In the genomic region with DNA sequence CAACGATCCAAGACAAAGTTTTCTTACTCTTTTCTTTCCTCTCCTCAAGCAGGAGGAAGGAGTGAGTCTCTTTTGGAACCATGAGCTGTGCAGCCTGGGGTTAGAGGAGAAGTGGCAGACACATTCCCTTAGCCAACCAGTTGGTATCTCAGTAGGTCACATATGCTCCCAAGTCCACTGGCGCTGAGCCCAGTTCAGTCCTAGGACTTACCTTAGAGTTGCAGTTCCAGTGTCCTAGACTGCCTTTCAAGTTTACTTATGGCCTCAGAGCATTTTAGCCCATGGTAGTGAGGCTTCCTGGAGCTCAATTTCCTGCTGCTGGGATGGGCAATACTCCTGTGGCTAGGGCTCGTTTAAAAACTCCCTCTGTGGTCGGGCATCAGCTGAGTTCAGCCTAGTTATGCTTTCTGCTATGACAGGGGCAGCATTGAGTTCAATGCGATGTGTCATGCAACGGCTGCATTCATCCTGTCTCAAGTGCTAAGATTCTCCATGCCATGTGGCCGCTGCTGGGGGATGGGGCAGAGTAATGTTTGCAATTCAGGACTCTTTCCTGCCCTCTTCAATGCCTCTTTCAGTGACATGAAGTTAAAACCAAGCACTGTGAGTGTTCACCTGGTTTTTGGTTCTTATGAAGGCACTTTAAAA, we compare ENCODE assay signal across 16 cellular contexts.
A peak's percentile ranks its signal among the peaks of the same experiment; 100 is the strongest.
DNase-seq lines count a peak whose midpoint lies in the region; FAIRE-seq and TF ChIP-seq lines count a peak whose summit lies in the region.
"Had no signal": no experiment of that assay in that cellular context is flagged by ENCODE, and none has a peak within 500 bp of the region (broad histone marks: within the 10 kb centered on the region; RNA-seq: fewer than 3 reads in every experiment).

No MANE protein-coding gene starts in this region.

- H2AK5ac ChIP-seq in mesenchymal stem cell (ENCODE audit: low read length, severe bottlenecking): peak overlapping the region; percentile 17

- TF ChIP-seq CTCF in AG10803 (conservative IDR thresholded peaks at IDR 0.05; ENCODE audit: low read length) (no peak), nephron progenitor cell (IDR thresholded peaks at IDR 0.05) (no peak)

- H3K27me3 Mint-ChIP-seq in nephron progenitor cell (ENCODE audit: low read depth, poor library complexity): no peaks in the 10 kb centered on the region
- H3K27me3 Mint-ChIP-seq: activated CD4-positive, alpha-beta T cell treated with anti-CD3 and anti-CD28 coated beads for 36 hours; IgD-negative memory B cell had no signal

- no peaks in the 10 kb centered on the region for H3K36me3 Mint-ChIP-seq in nephron progenitor cell (ENCODE audit: low read depth)
- H3K36me3 Mint-ChIP-seq: IgD-negative memory B cell had no signal

- no peak overlapping the region for H2AFZ ChIP-seq in mesenchymal stem cell (ENCODE audit: low read depth, low read length)

- H3K4me3 Mint-ChIP-seq in nephron progenitor cell: no peak overlapping the region
- H3K4me3 Mint-ChIP-seq: activated CD4-positive, alpha-beta T cell treated with anti-CD3 and anti-CD28 coated beads for 36 hours; IgD-negative memory B cell had no signal

- H3K9me3 Mint-ChIP-seq in nephron progenitor cell: no peaks in the 10 kb centered on the region

- H3K27me3 ChIP-seq in mesenchymal stem cell (ENCODE audit: control insufficient read depth in 1 of 2, insufficient read depth in 1 of 2, low read length in 2 of 2): no peaks in the 10 kb centered on the region
- H3K27me3 ChIP-seq: right lobe of liver, tibial nerve had no signal

- no peak overlapping the region for H3K4ac ChIP-seq in mesenchymal stem cell (ENCODE audit: low read depth in 1 of 2, low read length in 2 of 2)

- H2BK120ac ChIP-seq in mesenchymal stem cell (ENCODE audit: low read depth, low read length): no peak overlapping the region

- H3K79me1 ChIP-seq in mesenchymal stem cell (replicated peaks; ENCODE audit: low read length, poor library complexity, severe bottlenecking): no peaks in the 10 kb centered on the region

- H4K8ac ChIP-seq in mesenchymal stem cell (ENCODE audit: low read length): no peak overlapping the region

- in situ Hi-C loops in SK-MEL-5 (cut with HindIII; ENCODE audit: low pct_unique_long_range_greater_than_20kb, low sequenced_read_pairs): no loop called here

- H3K4me2 ChIP-seq in mesenchymal stem cell (ENCODE audit: low read length, poor library complexity, severe bottlenecking): no peak overlapping the region

- no peak overlapping the region for H3K9ac ChIP-seq in mesenchymal stem cell (ENCODE audit: low read length)

- no peak overlapping the region for H3K4me3 ChIP-seq in AG10803 (ENCODE audit: low read length)
- H3K4me3 ChIP-seq in mesenchymal stem cell (ENCODE audit: insufficient read depth in 1 of 2, low read depth in 1 of 2, low read length in 2 of 2): no peak overlapping the region
- H3K4me3 ChIP-seq: lung, right lobe of liver, tibial nerve had no signal

- DNase-seq in AG10803 (ENCODE audit: low read depth) (peak; percentile 4), H54 (ENCODE audit: insufficient read length, low spot score) (peak; percentile 3), SK-MEL-5 (ENCODE audit: low read depth, low spot score) (peak; percentile 74), mesenchymal stem cell (peak; percentile 18), DMS79 treated with DMSO at 0.1 percent for 48 hours (lab: John Stamatoyannopoulos, UW) (no peak), NCI-H1105 treated with DMSO at 0.1 percent for 48 hours (lab: John Stamatoyannopoulos, UW) (no peak), NCI-H82 (lab: John Stamatoyannopoulos, UW) (no peak), nephron progenitor cell (no peak)
- DNase-seq: activated CD4-positive, alpha-beta T cell treated with anti-CD3 and anti-CD28 coated beads for 36 hours; activated naive CD4-positive, alpha-beta T cell treated with anti-CD3 and anti-CD28 coated beads, Interleukin-2, amount 50 U/mL, for 16 hours; NCI-H1694; right lobe of liver; T-helper 2 cell had no signal

- no peak overlapping the region for H2BK5ac ChIP-seq in mesenchymal stem cell (ENCODE audit: low read depth, low read length, poor library complexity, severe bottlenecking)

- H2BK15ac ChIP-seq in mesenchymal stem cell (ENCODE audit: low read depth, poor library complexity, severe bottlenecking): no peak overlapping the region

- H3K14ac ChIP-seq in mesenchymal stem cell (ENCODE audit: low read length in 2 of 2): no peak overlapping the region

- TF ChIP-seq POLR2A in H54 (IDR thresholded peaks at IDR 0.05; ENCODE audit: low read depth, low read length): no peak

- no peaks in the 10 kb centered on the region for H3K36me3 ChIP-seq in mesenchymal stem cell (ENCODE audit: control insufficient read depth in 1 of 2, insufficient read depth in 2 of 2, low read depth in 1 of 2, low read length in 2 of 2)
- H3K36me3 ChIP-seq: right lobe of liver, tibial nerve had no signal

- H3K23ac ChIP-seq in mesenchymal stem cell (ENCODE audit: low read length in 2 of 2): no peak overlapping the region

- peak; percentile 71 for FAIRE-seq in H54 (lab: Jason Lieb, UNC)

- no peaks in the 10 kb centered on the region for H3K4me1 Mint-ChIP-seq in nephron progenitor cell
- H3K4me1 Mint-ChIP-seq: activated CD4-positive, alpha-beta T cell treated with anti-CD3 and anti-CD28 coated beads for 36 hours; IgD-negative memory B cell had no signal

- H4K91ac ChIP-seq in mesenchymal stem cell (ENCODE audit: low read length): no peak overlapping the region

- no peak overlapping the region for H2BK12ac ChIP-seq in mesenchymal stem cell (ENCODE audit: low read length in 2 of 2)

- peaks cover 6% of the 10 kb centered on the region for H3K4me1 ChIP-seq in mesenchymal stem cell (ENCODE audit: control insufficient read depth, insufficient read depth, low read depth, low read length)
- H3K4me1 ChIP-seq: right lobe of liver, tibial nerve had no signal

- 80% methylated on average over 6 of the region's 7 CpGs for WGBS in mesenchymal stem cell

- H3K27ac Mint-ChIP-seq in nephron progenitor cell: no peak overlapping the region
- H3K27ac Mint-ChIP-seq: activated CD4-positive, alpha-beta T cell treated with anti-CD3 and anti-CD28 coated beads for 36 hours; IgD-negative memory B cell had no signal

- H3K18ac ChIP-seq in mesenchymal stem cell (ENCODE audit: low read depth in 1 of 2, low read length in 2 of 2): peak overlapping the region in 1 of 2 experiments; percentile 49

- H3K27ac ChIP-seq in mesenchymal stem cell (ENCODE audit: low read length, poor library complexity, severe bottlenecking): peak overlapping the region; percentile 7
- H3K27ac ChIP-seq: right lobe of liver, tibial nerve had no signal

- peaks cover 13% of the 10 kb centered on the region for H3K9me3 ChIP-seq in mesenchymal stem cell (ENCODE audit: control insufficient read depth, low read length)
- H3K9me3 ChIP-seq: right lobe of liver, tibial nerve had no signal

Comparison
In these comparisons a context has a peak if more than half of its experiments do, and no peak if none do; other contexts are left out.
1. DNase-seq: peak in AG10803 (single experiment), H54 (single experiment), SK-MEL-5 (single experiment) and mesenchymal stem cell (single experiment); none in DMS79 treated with DMSO at 0.1 percent for 48 hours (single experiment), NCI-H1105 treated with DMSO at 0.1 percent for 48 hours (single experiment), NCI-H82 (single experiment) and nephron progenitor cell (single experiment).